1 cellular context compared by ENCODE assay signal in the genomic region with DNA sequence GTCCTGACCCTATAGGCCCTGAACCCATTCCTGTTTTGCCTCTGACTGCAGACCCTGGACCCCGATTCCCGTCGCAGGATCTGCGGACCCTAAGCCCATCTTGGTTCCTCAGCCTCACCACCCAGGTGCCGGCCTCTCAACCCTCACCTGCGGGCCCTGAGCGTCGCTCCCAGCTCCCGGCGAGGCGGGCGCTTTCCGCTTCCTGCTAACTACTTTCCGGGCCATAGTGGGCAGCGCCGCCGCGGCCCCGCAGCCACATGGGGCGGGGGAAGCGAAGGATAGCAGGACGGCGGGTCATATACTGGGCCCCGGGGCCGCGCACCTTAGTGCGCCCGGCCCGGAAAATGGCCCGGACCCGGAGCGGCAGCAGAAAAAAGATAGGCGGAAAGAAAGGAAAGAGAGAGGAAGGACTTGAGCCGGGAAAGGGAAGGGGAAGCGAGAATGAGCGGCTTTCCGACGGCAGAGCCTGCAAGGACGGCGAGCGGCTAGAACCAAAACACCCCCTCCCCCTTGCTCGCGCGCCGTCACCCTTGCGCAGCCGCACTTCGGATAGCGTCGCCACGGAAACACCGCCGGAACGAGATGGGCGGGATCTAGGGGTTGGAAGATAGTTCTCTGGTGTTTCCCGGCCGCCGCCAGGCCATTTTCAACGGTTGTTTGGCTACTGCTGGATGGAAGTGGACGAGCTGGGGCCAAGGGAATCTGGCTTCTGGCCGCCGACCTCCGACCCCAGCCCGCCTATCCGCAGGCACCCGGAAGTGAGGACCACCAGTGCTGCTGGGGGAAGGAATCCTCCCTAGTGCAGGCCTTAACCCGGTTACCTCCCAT.
TF ChIP-seq lines count a peak whose summit lies in the region.

Gene DCAF12 (minus strand): TSS at position 492 of the 828 bp plus-strand sequence. CDS start 267 bp downstream, at position 225.

TF ChIP-seq in HepG2, 621 proteins besides CTCF, POLR2A, EP300 and RAD21 (continued from another document and continues in another):
- TF ChIP-seq FOXO4 (CRISPR knock-in tag; conservative IDR thresholded peaks at IDR 0.05) = no peak
- TF ChIP-seq TFDP2 (CRISPR knock-in tag; IDR thresholded peaks at IDR 0.05) = peak; percentile 48
- TF ChIP-seq ZNF720 (CRISPR knock-in tag; IDR thresholded peaks at IDR 0.05) = no peak
- no peak for TF ChIP-seq STAG1 (CRISPR knock-in tag; IDR thresholded peaks at IDR 0.05)
- TF ChIP-seq ZNF136 (CRISPR knock-in tag; IDR thresholded peaks at IDR 0.05; ENCODE audit: low read depth) = peak; percentile 59; the same call in 1 of the 2 replicates
- TF ChIP-seq, protein P1, sequence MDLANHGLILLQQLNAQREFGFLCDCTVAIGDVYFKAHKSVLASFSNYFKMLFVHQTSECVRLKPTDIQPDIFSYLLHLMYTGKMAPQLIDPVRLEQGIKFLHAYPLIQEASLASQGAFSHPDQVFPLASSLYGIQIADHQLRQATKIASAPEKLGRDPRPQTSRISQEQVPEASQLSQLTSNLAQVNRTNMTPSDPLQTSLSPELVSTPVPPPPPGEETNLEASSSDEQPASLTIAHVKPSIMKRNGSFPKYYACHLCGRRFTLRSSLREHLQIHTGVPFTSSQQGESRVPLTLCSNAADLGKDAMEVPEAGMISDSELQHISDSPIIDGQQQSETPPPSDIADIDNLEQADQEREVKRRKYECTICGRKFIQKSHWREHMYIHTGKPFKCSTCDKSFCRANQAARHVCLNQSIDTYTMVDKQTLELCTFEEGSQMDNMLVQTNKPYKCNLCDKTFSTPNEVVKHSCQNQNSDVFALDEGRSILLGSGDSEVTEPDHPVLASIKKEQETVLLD (CRISPR knock-in tag; IDR thresholded peaks at IDR 0.05; ENCODE audit: low read depth) = no peak
- TF ChIP-seq NCOA1 (CRISPR knock-in tag; IDR thresholded peaks at IDR 0.05) = no peak
- TF ChIP-seq ZNF850 (CRISPR knock-in tag; conservative IDR thresholded peaks at IDR 0.05) = 0 out of 2 replicates have a peak, but pooled peaks have one; percentile 56
- no peak for TF ChIP-seq NFIC (IDR thresholded peaks at IDR 0.05; ENCODE audit: low read length)
- no peak for TF ChIP-seq DNMT3B (CRISPR knock-in tag; conservative IDR thresholded peaks at IDR 0.05)
- no peak; the same call in 1 of the 2 replicates for TF ChIP-seq ZNF205 (CRISPR knock-in tag; IDR thresholded peaks at IDR 0.05)
- no peak for TF ChIP-seq ZNF121 (CRISPR knock-in tag; IDR thresholded peaks at IDR 0.05)
- TF ChIP-seq GATAD1 (CRISPR knock-in tag; IDR thresholded peaks at IDR 0.05) = peak; percentile 80
- TF ChIP-seq REXO4 (CRISPR knock-in tag; IDR thresholded peaks at IDR 0.05; ENCODE audit: borderline replicate concordance) = no peak; the same call in 1 of the 2 replicates
- TF ChIP-seq GRHL1 (CRISPR knock-in tag; conservative IDR thresholded peaks at IDR 0.05) = no peak
- no peak; the same call in 1 of the 2 replicates for TF ChIP-seq TP53 (CRISPR knock-in tag; conservative IDR thresholded peaks at IDR 0.05)
- TF ChIP-seq ZBTB38 (CRISPR knock-in tag; IDR thresholded peaks at IDR 0.05) = peak; percentile 39; the same call in 1 of the 2 replicates
- no peak; the same call in 1 of the 2 replicates for TF ChIP-seq ZNF749 (CRISPR knock-in tag; IDR thresholded peaks at IDR 0.05; ENCODE audit: borderline replicate concordance)
- peak; percentile 74; the same call in 1 of the 2 replicates for TF ChIP-seq TAF1 (CRISPR knock-in tag; IDR thresholded peaks at IDR 0.05)
- no peak for TF ChIP-seq EEA1 (CRISPR knock-in tag; IDR thresholded peaks at IDR 0.05; ENCODE audit: borderline replicate concordance)
- TF ChIP-seq SALL1 (CRISPR knock-in tag; IDR thresholded peaks at IDR 0.05) = peak; percentile 45; the same call in 1 of the 2 replicates
- 0 out of 2 replicates have a peak, but pooled peaks have one; percentile 75 for TF ChIP-seq NFKBIZ (CRISPR knock-in tag; IDR thresholded peaks at IDR 0.05)
- no peak for TF ChIP-seq HDAC2 (CRISPR knock-in tag; IDR thresholded peaks at IDR 0.05)
- no peak; the same call in 1 of the 2 replicates for TF ChIP-seq ZNF275 (CRISPR knock-in tag; IDR thresholded peaks at IDR 0.05; ENCODE audit: borderline replicate concordance)
- TF ChIP-seq ATRX (CRISPR knock-in tag; IDR thresholded peaks at IDR 0.05; ENCODE audit: borderline replicate concordance) = no peak
- no peak for TF ChIP-seq ZFYVE20 (CRISPR knock-in tag; IDR thresholded peaks at IDR 0.05; ENCODE audit: borderline replicate concordance, low read depth)
- TF ChIP-seq, protein P2, sequence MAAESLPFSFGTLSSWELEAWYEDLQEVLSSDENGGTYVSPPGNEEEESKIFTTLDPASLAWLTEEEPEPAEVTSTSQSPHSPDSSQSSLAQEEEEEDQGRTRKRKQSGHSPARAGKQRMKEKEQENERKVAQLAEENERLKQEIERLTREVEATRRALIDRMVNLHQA (CRISPR knock-in tag; IDR thresholded peaks at IDR 0.05) = no peak
- TF ChIP-seq ZKSCAN8 (CRISPR knock-in tag; IDR thresholded peaks at IDR 0.05; ENCODE audit: borderline replicate concordance) = peak; percentile 16; the same call in 1 of the 2 replicates
- peak; percentile 18; the same call in 1 of the 2 replicates for TF ChIP-seq RXRA (CRISPR knock-in tag; IDR thresholded peaks at IDR 0.05)
- no peak for TF ChIP-seq ZNF180 (CRISPR knock-in tag; IDR thresholded peaks at IDR 0.05; ENCODE audit: borderline replicate concordance, low read depth)
- TF ChIP-seq TFE3 (CRISPR knock-in tag; IDR thresholded peaks at IDR 0.05) = peak; percentile 17; the same call in 1 of the 2 replicates
- no peak; the same call in 1 of the 2 replicates for TF ChIP-seq HNF4G (IDR thresholded peaks at IDR 0.05; ENCODE audit: borderline replicate concordance, low read depth, low read length)
- TF ChIP-seq HNF4G (CRISPR knock-in tag; IDR thresholded peaks at IDR 0.05; ENCODE audit: borderline replicate concordance, low read depth) = no peak; the same call in 1 of the 2 replicates
- no peak for TF ChIP-seq WIZ (CRISPR knock-in tag; IDR thresholded peaks at IDR 0.05)
- TF ChIP-seq ZNF550 (CRISPR knock-in tag; IDR thresholded peaks at IDR 0.05; ENCODE audit: borderline replicate concordance) = no peak
- TF ChIP-seq ATF1 (CRISPR knock-in tag; IDR thresholded peaks at IDR 0.05) = 0 out of 2 replicates have a peak, but pooled peaks have one; percentile 22
- TF ChIP-seq PHF21A (CRISPR knock-in tag; IDR thresholded peaks at IDR 0.05) = 0 out of 2 replicates have a peak, but pooled peaks have one; percentile 56
- no peak for TF ChIP-seq ZNF841 (CRISPR knock-in tag; IDR thresholded peaks at IDR 0.05; ENCODE audit: borderline replicate concordance)
- no peak for TF ChIP-seq ZNF225 (CRISPR knock-in tag; IDR thresholded peaks at IDR 0.05)
- no peak for TF ChIP-seq ZBTB25 (CRISPR knock-in tag; IDR thresholded peaks at IDR 0.05)
- TF ChIP-seq ZMYM4 (CRISPR knock-in tag; IDR thresholded peaks at IDR 0.05) = peak; percentile 74
- TF ChIP-seq ZBTB21 (CRISPR knock-in tag; IDR thresholded peaks at IDR 0.05) = no peak
- TF ChIP-seq ZNF670 (CRISPR knock-in tag; IDR thresholded peaks at IDR 0.05; ENCODE audit: borderline replicate concordance) = peak; percentile 86
- no peak for TF ChIP-seq BCL6 (CRISPR knock-in tag; IDR thresholded peaks at IDR 0.05)
- no peak for TF ChIP-seq SMARCC2 (IDR thresholded peaks at IDR 0.05)
- TF ChIP-seq ZNF333 (CRISPR knock-in tag; IDR thresholded peaks at IDR 0.05; ENCODE audit: borderline replicate concordance) = no peak; the same call in 1 of the 2 replicates
- TF ChIP-seq ARNT2 (CRISPR knock-in tag; IDR thresholded peaks at IDR 0.05; ENCODE audit: low read depth) = peak; percentile 75
- no peak for TF ChIP-seq THAP8 (CRISPR knock-in tag; IDR thresholded peaks at IDR 0.05; ENCODE audit: borderline replicate concordance)
- peak; percentile 81 for TF ChIP-seq SAP130 (CRISPR knock-in tag; IDR thresholded peaks at IDR 0.05; ENCODE audit: low read depth)
- peak; percentile 39; the same call in 1 of the 2 replicates for TF ChIP-seq JUNB (CRISPR knock-in tag; IDR thresholded peaks at IDR 0.05; ENCODE audit: borderline replicate concordance)
- TF ChIP-seq ZNF660 (CRISPR knock-in tag; IDR thresholded peaks at IDR 0.05; ENCODE audit: borderline replicate concordance, low read depth) = no peak
- TF ChIP-seq SOX13 (IDR thresholded peaks at IDR 0.05) = no peak
- TF ChIP-seq SOX13 (CRISPR knock-in tag; conservative IDR thresholded peaks at IDR 0.05 in 1 of 2, IDR thresholded peaks at IDR 0.05 in 1 of 2) = no peak
- TF ChIP-seq, protein P3, sequence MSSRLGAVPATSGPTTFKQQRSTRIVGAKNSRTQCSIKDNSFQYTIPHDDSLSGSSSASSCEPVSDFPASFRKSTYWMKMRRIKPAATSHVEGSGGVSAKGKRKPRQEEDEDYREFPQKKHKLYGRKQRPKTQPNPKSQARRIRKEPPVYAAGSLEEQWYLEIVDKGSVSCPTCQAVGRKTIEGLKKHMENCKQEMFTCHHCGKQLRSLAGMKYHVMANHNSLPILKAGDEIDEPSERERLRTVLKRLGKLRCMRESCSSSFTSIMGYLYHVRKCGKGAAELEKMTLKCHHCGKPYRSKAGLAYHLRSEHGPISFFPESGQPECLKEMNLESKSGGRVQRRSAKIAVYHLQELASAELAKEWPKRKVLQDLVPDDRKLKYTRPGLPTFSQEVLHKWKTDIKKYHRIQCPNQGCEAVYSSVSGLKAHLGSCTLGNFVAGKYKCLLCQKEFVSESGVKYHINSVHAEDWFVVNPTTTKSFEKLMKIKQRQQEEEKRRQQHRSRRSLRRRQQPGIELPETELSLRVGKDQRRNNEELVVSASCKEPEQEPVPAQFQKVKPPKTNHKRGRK (CRISPR knock-in tag; IDR thresholded peaks at IDR 0.05) = no peak
- no peak for TF ChIP-seq HCFC1 (IDR thresholded peaks at IDR 0.05; ENCODE audit: low read depth, low read length)
- peak; percentile 46; the same call in 1 of the 2 replicates for TF ChIP-seq ESRRA (CRISPR knock-in tag; IDR thresholded peaks at IDR 0.05; ENCODE audit: low read depth)
